ENCODE assay signal across 9 cellular contexts in genomic region chr3:8443829-8444791, GRCh38. TPM values are rescaled to one million over a fixed set of nuclear protein-coding genes. Genes with fewer than 3 reads are reported as not detected.
A peak's percentile ranks its signal among the peaks of the same experiment; 100 is the strongest.
DNase-seq lines count a peak whose midpoint lies in the region; ATAC-seq lines count a peak whose summit lies in the region.
"Had no signal": no experiment of that assay in that cellular context is flagged by ENCODE, and none has a peak within 500 bp of the region (broad histone marks: within the 10 kb centered on the region; RNA-seq: fewer than 3 reads in every experiment).

No MANE protein-coding gene starts in this region.

- H3K9me3 Mint-ChIP-seq in activated naive CD8-positive, alpha-beta T cell treated with anti-CD3 and anti-CD28 coated beads, Interleukin-2, amount 50 U/mL, for 24 hours, result no peaks in the 10 kb centered on the region
- H3K9me3 Mint-ChIP-seq in stimulated activated memory B cell treated with anti-CD40 and anti-IgM and Interleukin-4, amounts not matched to agents 10 μg/mL and 1 μg/mL and 100 μg/mL, for 72 hours, result no peaks in the 10 kb centered on the region
- H3K9me3 Mint-ChIP-seq: T-helper 1 cell treated with Interleukin-12 subunit alpha and Interleukin-12 subunit beta and Interleukin-4 antibody, amounts not matched to agents 30 μg/mL and 1 μg/mL, for 36 hours had no signal

- H3K36me3 Mint-ChIP-seq in activated naive CD8-positive, alpha-beta T cell treated with anti-CD3 and anti-CD28 coated beads, Interleukin-2, amount 50 U/mL, for 24 hours (ENCODE audit: low read depth), result no peaks in the 10 kb centered on the region
- H3K36me3 Mint-ChIP-seq in stimulated activated memory B cell treated with anti-CD40 and anti-IgM and Interleukin-4, amounts not matched to agents 10 μg/mL and 1 μg/mL and 100 μg/mL, for 72 hours, result no peaks in the 10 kb centered on the region

- H3K4me3 Mint-ChIP-seq in activated naive CD8-positive, alpha-beta T cell treated with anti-CD3 and anti-CD28 coated beads, Interleukin-2, amount 50 U/mL, for 24 hours, result no peak overlapping the region
- H3K4me3 Mint-ChIP-seq in stimulated activated memory B cell treated with anti-CD40 and anti-IgM and Interleukin-4, amounts not matched to agents 10 μg/mL and 1 μg/mL and 100 μg/mL, for 72 hours, result no peak overlapping the region
- H3K4me3 Mint-ChIP-seq: T-helper 1 cell treated with Interleukin-12 subunit alpha and Interleukin-12 subunit beta and Interleukin-4 antibody, amounts not matched to agents 30 μg/mL and 1 μg/mL, for 36 hours had no signal

- peaks cover 20% of the 10 kb centered on the region for H3K27me3 Mint-ChIP-seq in activated naive CD8-positive, alpha-beta T cell treated with anti-CD3 and anti-CD28 coated beads, Interleukin-2, amount 50 U/mL, for 24 hours
- no peaks in the 10 kb centered on the region for H3K27me3 Mint-ChIP-seq in stimulated activated memory B cell treated with anti-CD40 and anti-IgM and Interleukin-4, amounts not matched to agents 10 μg/mL and 1 μg/mL and 100 μg/mL, for 72 hours

- intact Hi-C loops in left ventricle myocardium superior (cut with micrococcal nuclease), result loop anchor here (5.0 kb wide), 3 partner anchors 38 to 178 kb away; no protein-coding TSS in a partner anchor

- ATAC-seq in GM18502 (IDR thresholded peaks at IDR 0.05; ENCODE audit: poor library complexity, unreplicated experiment) (peak; percentile 71), left ventricle myocardium superior (peak; percentile 89), GM18858 (IDR thresholded peaks at IDR 0.05; ENCODE audit: unreplicated experiment) (no peak)
- ATAC-seq in activated naive CD8-positive, alpha-beta T cell treated with anti-CD3 and anti-CD28 coated beads, Interleukin-2, amount 50 U/mL, for 24 hours, result no peak
- no peak for ATAC-seq in stimulated activated memory B cell treated with anti-CD40 and anti-IgM and Interleukin-4, amounts not matched to agents 10 μg/mL and 1 μg/mL and 100 μg/mL, for 72 hours

- H3K27ac Mint-ChIP-seq in activated naive CD8-positive, alpha-beta T cell treated with anti-CD3 and anti-CD28 coated beads, Interleukin-2, amount 50 U/mL, for 24 hours, result no peak overlapping the region
- no peak overlapping the region for H3K27ac Mint-ChIP-seq in stimulated activated memory B cell treated with anti-CD40 and anti-IgM and Interleukin-4, amounts not matched to agents 10 μg/mL and 1 μg/mL and 100 μg/mL, for 72 hours
- H3K27ac Mint-ChIP-seq: T-helper 1 cell treated with Interleukin-12 subunit alpha and Interleukin-12 subunit beta and Interleukin-4 antibody, amounts not matched to agents 30 μg/mL and 1 μg/mL, for 36 hours had no signal

- no peaks in the 10 kb centered on the region for H3K4me1 Mint-ChIP-seq in activated naive CD8-positive, alpha-beta T cell treated with anti-CD3 and anti-CD28 coated beads, Interleukin-2, amount 50 U/mL, for 24 hours
- no peaks in the 10 kb centered on the region for H3K4me1 Mint-ChIP-seq in stimulated activated memory B cell treated with anti-CD40 and anti-IgM and Interleukin-4, amounts not matched to agents 10 μg/mL and 1 μg/mL and 100 μg/mL, for 72 hours

- DNase-seq in NCI-H1048 (lab: John Stamatoyannopoulos, UW), result peak; percentile 20
- DNase-seq in anterior cingulate cortex (lab: John Stamatoyannopoulos, UW), result peak in 45 of 58 donors; percentile 3 to 63 (median 29)
- DNase-seq in left ventricle myocardium superior, result peak; percentile 74
- peak; percentile 99 for DNase-seq in renal cortical epithelial cell (ENCODE audit: low read depth)
- no peak for DNase-seq in activated naive CD8-positive, alpha-beta T cell treated with anti-CD3 and anti-CD28 coated beads, Interleukin-2, amount 50 U/mL, for 24 hours

RNA-seq across cellular contexts. Expression of gene LMCD1, which starts 57.5 kb away (rescaled TPM):
- total RNA-seq in left ventricle myocardium superior, result 37.9 TPM
- total RNA-seq in renal cortical epithelial cell, result 119 and 499 TPM in 2 replicates

Comparison
In these comparisons a context has a peak if more than half of its experiments do, and no peak if none do; other contexts are left out.
1. ATAC-seq: peak in GM18502 (single experiment) and left ventricle myocardium superior (single experiment); none in activated naive CD8-positive, alpha-beta T cell treated with anti-CD3 and anti-CD28 coated beads, Interleukin-2, amount 50 U/mL, for 24 hours (single experiment), stimulated activated memory B cell treated with anti-CD40 and anti-IgM and Interleukin-4, amounts not matched to agents 10 μg/mL and 1 μg/mL and 100 μg/mL, for 72 hours (single experiment) and GM18858 (single experiment).